In the genomic region with DNA sequence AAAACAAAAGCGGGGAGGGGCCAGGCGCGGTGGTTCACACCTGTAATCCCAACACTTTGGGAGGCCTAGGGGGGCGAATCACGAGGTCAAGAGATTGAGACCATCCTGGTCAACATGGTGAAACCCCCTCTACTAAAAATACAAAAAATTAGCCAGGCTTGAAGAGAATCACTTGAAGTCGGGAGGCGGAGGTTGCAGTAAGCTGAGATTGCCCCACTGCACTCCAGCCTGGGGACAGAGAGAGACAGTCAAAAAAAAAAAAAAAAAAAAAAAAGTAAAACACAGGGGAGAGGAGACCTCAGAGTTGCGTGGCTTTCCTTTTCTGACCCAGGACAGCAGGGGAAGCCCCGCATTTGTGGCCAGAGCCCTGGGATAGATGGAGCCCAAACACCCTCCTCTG, we compare ENCODE assay signal across 1 cellular context.
TF ChIP-seq lines count a peak whose summit lies in the region.

No MANE protein-coding gene starts in this region.

TF ChIP-seq in GM23338, 12 proteins besides CTCF, POLR2A, EP300 and RAD21 (continued from another document):
- no peak for TF ChIP-seq STAT1 (IDR thresholded peaks at IDR 0.05; ENCODE audit: unreplicated experiment)
- no peak for TF ChIP-seq NANOG (IDR thresholded peaks at IDR 0.05; ENCODE audit: borderline replicate concordance)
- no peak for TF ChIP-seq ZNF331 (CRISPR knock-in tag; IDR thresholded peaks at IDR 0.05; ENCODE audit: low read depth)
- TF ChIP-seq EZH2 (IDR thresholded peaks at IDR 0.05; ENCODE audit: low read depth, unreplicated experiment): no peak
- TF ChIP-seq, protein P1, sequence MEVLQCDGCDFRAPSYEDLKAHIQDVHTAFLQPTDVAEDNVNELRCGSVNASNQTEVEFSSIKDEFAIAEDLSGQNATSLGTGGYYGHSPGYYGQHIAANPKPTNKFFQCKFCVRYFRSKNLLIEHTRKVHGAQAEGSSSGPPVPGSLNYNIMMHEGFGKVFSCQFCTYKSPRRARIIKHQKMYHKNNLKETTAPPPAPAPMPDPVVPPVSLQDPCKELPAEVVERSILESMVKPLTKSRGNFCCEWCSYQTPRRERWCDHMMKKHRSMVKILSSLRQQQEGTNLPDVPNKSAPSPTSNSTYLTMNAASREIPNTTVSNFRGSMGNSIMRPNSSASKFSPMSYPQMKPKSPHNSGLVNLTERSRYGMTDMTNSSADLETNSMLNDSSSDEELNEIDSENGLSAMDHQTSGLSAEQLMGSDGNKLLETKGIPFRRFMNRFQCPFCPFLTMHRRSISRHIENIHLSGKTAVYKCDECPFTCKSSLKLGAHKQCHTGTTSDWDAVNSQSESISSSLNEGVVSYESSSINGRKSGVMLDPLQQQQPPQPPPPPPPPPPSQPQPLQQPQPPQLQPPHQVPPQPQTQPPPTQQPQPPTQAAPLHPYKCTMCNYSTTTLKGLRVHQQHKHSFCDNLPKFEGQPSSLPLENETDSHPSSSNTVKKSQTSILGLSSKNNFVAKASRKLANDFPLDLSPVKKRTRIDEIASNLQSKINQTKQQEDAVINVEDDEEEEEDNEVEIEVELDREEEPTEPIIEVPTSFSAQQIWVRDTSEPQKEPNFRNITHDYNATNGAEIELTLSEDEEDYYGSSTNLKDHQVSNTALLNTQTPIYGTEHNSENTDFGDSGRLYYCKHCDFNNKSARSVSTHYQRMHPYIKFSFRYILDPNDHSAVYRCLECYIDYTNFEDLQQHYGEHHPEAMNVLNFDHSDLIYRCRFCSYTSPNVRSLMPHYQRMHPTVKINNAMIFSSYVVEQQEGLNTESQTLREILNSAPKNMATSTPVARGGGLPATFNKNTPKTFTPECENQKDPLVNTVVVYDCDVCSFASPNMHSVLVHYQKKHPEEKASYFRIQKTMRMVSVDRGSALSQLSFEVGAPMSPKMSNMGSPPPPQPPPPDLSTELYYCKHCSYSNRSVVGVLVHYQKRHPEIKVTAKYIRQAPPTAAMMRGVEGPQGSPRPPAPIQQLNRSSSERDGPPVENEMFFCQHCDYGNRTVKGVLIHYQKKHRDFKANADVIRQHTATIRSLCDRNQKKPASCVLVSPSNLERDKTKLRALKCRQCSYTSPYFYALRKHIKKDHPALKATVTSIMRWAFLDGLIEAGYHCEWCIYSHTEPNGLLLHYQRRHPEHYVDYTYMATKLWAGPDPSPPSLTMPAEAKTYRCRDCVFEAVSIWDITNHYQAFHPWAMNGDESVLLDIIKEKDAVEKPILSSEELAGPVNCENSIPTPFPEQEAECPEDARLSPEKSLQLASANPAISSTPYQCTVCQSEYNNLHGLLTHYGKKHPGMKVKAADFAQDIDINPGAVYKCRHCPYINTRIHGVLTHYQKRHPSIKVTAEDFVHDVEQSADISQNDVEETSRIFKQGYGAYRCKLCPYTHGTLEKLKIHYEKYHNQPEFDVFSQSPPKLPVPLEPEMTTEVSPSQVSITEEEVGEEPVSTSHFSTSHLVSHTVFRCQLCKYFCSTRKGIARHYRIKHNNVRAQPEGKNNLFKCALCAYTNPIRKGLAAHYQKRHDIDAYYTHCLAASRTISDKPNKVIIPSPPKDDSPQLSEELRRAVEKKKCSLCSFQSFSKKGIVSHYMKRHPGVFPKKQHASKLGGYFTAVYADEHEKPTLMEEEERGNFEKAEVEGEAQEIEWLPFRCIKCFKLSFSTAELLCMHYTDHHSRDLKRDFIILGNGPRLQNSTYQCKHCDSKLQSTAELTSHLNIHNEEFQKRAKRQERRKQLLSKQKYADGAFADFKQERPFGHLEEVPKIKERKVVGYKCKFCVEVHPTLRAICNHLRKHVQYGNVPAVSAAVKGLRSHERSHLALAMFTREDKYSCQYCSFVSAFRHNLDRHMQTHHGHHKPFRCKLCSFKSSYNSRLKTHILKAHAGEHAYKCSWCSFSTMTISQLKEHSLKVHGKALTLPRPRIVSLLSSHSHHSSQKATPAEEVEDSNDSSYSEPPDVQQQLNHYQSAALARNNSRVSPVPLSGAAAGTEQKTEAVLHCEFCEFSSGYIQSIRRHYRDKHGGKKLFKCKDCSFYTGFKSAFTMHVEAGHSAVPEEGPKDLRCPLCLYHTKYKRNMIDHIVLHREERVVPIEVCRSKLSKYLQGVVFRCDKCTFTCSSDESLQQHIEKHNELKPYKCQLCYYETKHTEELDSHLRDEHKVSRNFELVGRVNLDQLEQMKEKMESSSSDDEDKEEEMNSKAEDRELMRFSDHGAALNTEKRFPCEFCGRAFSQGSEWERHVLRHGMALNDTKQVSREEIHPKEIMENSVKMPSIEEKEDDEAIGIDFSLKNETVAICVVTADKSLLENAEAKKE (CRISPR knock-in tag; IDR thresholded peaks at IDR 0.05): no peak
- no peak for TF ChIP-seq CREB1 (CRISPR knock-in tag; IDR thresholded peaks at IDR 0.05; ENCODE audit: low read depth)
- TF ChIP-seq, protein P2, sequence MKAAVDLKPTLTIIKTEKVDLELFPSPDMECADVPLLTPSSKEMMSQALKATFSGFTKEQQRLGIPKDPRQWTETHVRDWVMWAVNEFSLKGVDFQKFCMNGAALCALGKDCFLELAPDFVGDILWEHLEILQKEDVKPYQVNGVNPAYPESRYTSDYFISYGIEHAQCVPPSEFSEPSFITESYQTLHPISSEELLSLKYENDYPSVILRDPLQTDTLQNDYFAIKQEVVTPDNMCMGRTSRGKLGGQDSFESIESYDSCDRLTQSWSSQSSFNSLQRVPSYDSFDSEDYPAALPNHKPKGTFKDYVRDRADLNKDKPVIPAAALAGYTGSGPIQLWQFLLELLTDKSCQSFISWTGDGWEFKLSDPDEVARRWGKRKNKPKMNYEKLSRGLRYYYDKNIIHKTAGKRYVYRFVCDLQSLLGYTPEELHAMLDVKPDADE (IDR thresholded peaks at IDR 0.05): no peak
- no peak for TF ChIP-seq POLR2AphosphoS5 (IDR thresholded peaks at IDR 0.05; ENCODE audit: low read depth)
- no peak for TF ChIP-seq ZNF114 (CRISPR knock-in tag; IDR thresholded peaks at IDR 0.05)
- no peak for TF ChIP-seq JUNB (IDR thresholded peaks at IDR 0.05; ENCODE audit: unreplicated experiment)
- no peak for TF ChIP-seq EZH2phosphoT487 (IDR thresholded peaks at IDR 0.05; ENCODE audit: unreplicated experiment)
